ENCODE assay signal across 9 cellular contexts in genomic region chr3:120559228-120560061, GRCh38. TPM values are rescaled to one million over a fixed set of nuclear protein-coding genes. Genes with fewer than 3 reads are reported as not detected.
DNase-seq lines count a peak whose midpoint lies in the region; ATAC-seq, FAIRE-seq and TF ChIP-seq lines count a peak whose summit lies in the region.
"Had no signal": no experiment of that assay in that cellular context is flagged by ENCODE, and none has a peak within 500 bp of the region (broad histone marks: within the 10 kb centered on the region; RNA-seq: fewer than 3 reads in every experiment).

No MANE protein-coding gene starts in this region.

- peak overlapping the region; percentile 62 for H4K91ac ChIP-seq in IMR-90 (ENCODE audit: insufficient read depth, low read depth, low read length)

- WGBS in IMR-90 (ENCODE audit: extremely low coverage in 2 of 2, insufficient read length in 1 of 2), 2 experiments, result 0% methylated on average over 7 of the region's 15 CpGs; no CpG with 5 or more reads in 1 of the 2 experiments

- no peak for TF ChIP-seq RAD21 in IMR-90 (IDR thresholded peaks at IDR 0.05; ENCODE audit: low read length)

- peak overlapping the region; percentile 49 for H3K56ac ChIP-seq in IMR-90 (ENCODE audit: extremely low read depth, insufficient read depth, low read length)

- peak overlapping the region; percentile 63 for H2BK20ac ChIP-seq in IMR-90 (ENCODE audit: low read depth, low read length)

- H3K9ac ChIP-seq in IMR-90 (ENCODE audit: low read depth, low read length) (peak overlapping the region; percentile 53), SU-DHL-6 (ENCODE audit: low read length) (peak overlapping the region; percentile 31), endocrine pancreas (ENCODE audit: control insufficient read depth, insufficient read depth, low read length) (peak overlapping the region; percentile 44)

- H3K36me3 ChIP-seq in IMR-90 (ENCODE audit: control insufficient read depth, insufficient read depth, low read length) (no peaks in the 10 kb centered on the region), SU-DHL-6 (ENCODE audit: low read length) (no peaks in the 10 kb centered on the region), endocrine pancreas (ENCODE audit: control insufficient read depth, insufficient read depth, low read length) (no peaks in the 10 kb centered on the region), mucosa of descending colon (ENCODE audit: low read depth) (no peaks in the 10 kb centered on the region)

- no peaks in the 10 kb centered on the region; a peak in 1 of 4 replicates for H3K79me1 ChIP-seq in IMR-90 (ENCODE audit: low read depth in 1 of 2, low read length in 2 of 2)

- TF ChIP-seq CTCF in IMR-90 (conservative IDR thresholded peaks at IDR 0.05; ENCODE audit: low read depth, low read length) (no peak), SU-DHL-6 (IDR thresholded peaks at IDR 0.05; ENCODE audit: insufficient read depth, low read length, poor library complexity, severe bottlenecking) (no peak), mucosa of descending colon (IDR thresholded peaks at IDR 0.05) (no peak)

- H2AK9ac ChIP-seq in IMR-90 (replicated peaks; ENCODE audit: low read depth, low read length, poor library complexity), result peak overlapping the region; percentile 70

- H3K79me2 ChIP-seq in SU-DHL-6 (ENCODE audit: insufficient read depth, low read length), result no peaks in the 10 kb centered on the region

- H2BK120ac ChIP-seq in IMR-90 (ENCODE audit: low read depth, low read length), result peak overlapping the region; percentile 67

- CTCF ChIA-PET in IMR-90 (lab: Yijun Ruan, JAX), result interaction anchor here (0.6 to 2.6 kb wide), 25 partner anchors 8 to 320 kb away, joined by 3 to 25 read pairs (median 4); partner anchors contain the start of genes GTF2E1, LRRC58 and RABL3

- dilution Hi-C loops in IMR-90 (cut with HindIII; ENCODE audit: low sequenced_read_pairs, unreplicated experiment), result no loop called here

- POLR2A ChIA-PET in IMR-90 (lab: Charles Lee; ENCODE audit: unreplicated experiment), result interaction anchor here (0.6 kb wide), 1 partner anchor 113 kb away, joined by 3 read pairs; no protein-coding TSS in a partner anchor

- H3K27me3 ChIP-seq in IMR-90 (ENCODE audit: control insufficient read depth, insufficient read depth, low read length) (no peaks in the 10 kb centered on the region), SU-DHL-6 (ENCODE audit: low read length) (no peaks in the 10 kb centered on the region), endocrine pancreas (ENCODE audit: control insufficient read depth, insufficient read depth, low read length) (no peaks in the 10 kb centered on the region)

- no peak overlapping the region for H4K5ac ChIP-seq in IMR-90 (ENCODE audit: low read depth, low read length)

- no peaks in the 10 kb centered on the region for H3K9me2 ChIP-seq in SU-DHL-6 (replicated peaks; ENCODE audit: insufficient read depth, low read length)

- H4K20me1 ChIP-seq in IMR-90 (ENCODE audit: insufficient read depth, low read length), result no peaks in the 10 kb centered on the region
- H4K20me1 ChIP-seq in SU-DHL-6 (ENCODE audit: low read depth, low read length), result no peaks in the 10 kb centered on the region

- no peaks in the 10 kb centered on the region for H3F3A ChIP-seq in SU-DHL-6 (ENCODE audit: insufficient read depth)

- H3K23ac ChIP-seq in IMR-90 (ENCODE audit: low read depth, low read length), result no peak overlapping the region

- peak overlapping the region; percentile 10; the same call in 1 of the 3 replicates for H2BK15ac ChIP-seq in IMR-90 (ENCODE audit: low read depth, low read length)

- no peaks in the 10 kb centered on the region for H3K9me3 ChIP-seq in IMR-90 (ENCODE audit: control insufficient read depth, insufficient read depth, low read length)
- no peaks in the 10 kb centered on the region for H3K9me3 ChIP-seq in SU-DHL-6 (ENCODE audit: insufficient read depth, low read length)
- no peaks in the 10 kb centered on the region for H3K9me3 ChIP-seq in endocrine pancreas (ENCODE audit: control insufficient read depth, low read length)
- H3K9me3 ChIP-seq in mucosa of descending colon, result no peaks in the 10 kb centered on the region

- no peak overlapping the region for H3K14ac ChIP-seq in IMR-90 (replicated peaks; ENCODE audit: low read depth, low read length)

- H3K4me1 ChIP-seq in IMR-90 (ENCODE audit: control insufficient read depth, insufficient read depth, low read length), result peaks cover 6% of the 10 kb centered on the region
- no peaks in the 10 kb centered on the region for H3K4me1 ChIP-seq in endocrine pancreas (ENCODE audit: control insufficient read depth, insufficient read depth, low read length)
- no peaks in the 10 kb centered on the region for H3K4me1 ChIP-seq in mucosa of descending colon (ENCODE audit: low read depth)

- peaks cover 6% of the 10 kb centered on the region; the same call in 1 of the 2 replicates for H3K9me1 ChIP-seq in IMR-90 (ENCODE audit: insufficient read depth, low read length)

- peak overlapping the region; percentile 53 for H2BK5ac ChIP-seq in IMR-90 (ENCODE audit: low read depth, low read length, poor library complexity, severe bottlenecking)

- H3K4me2 ChIP-seq in IMR-90 (ENCODE audit: low read depth, low read length) (peak overlapping the region; percentile 61), SU-DHL-6 (ENCODE audit: low read depth, low read length, poor library complexity, severe bottlenecking) (peak overlapping the region; percentile 71)

- H3K27ac ChIP-seq in IMR-90 (ENCODE audit: insufficient read depth, low read length), result peak overlapping the region; percentile 63
- no peak overlapping the region for H3K27ac ChIP-seq in SU-DHL-6 (ENCODE audit: low read depth, low read length)

- in situ Hi-C loops in IMR-90 (cut with MboI; ENCODE audit: low sequenced_read_pairs), result loop anchor here (5.0 to 25.0 kb wide), 4 partner anchors 135 to 928 kb away; no protein-coding TSS in a partner anchor

- H3K18ac ChIP-seq in IMR-90 (ENCODE audit: low read depth, low read length), result peak overlapping the region; percentile 18; the same call in 1 of the 2 replicates

- peak overlapping the region; percentile 91 for H2AFZ ChIP-seq in IMR-90 (replicated peaks; ENCODE audit: low read length, poor library complexity)
- H2AFZ ChIP-seq in SU-DHL-6 (ENCODE audit: low read depth, low read length, severe bottlenecking), result peak overlapping the region; percentile 84

- intact Hi-C loops in IMR-90 (cut with micrococcal nuclease), result loop anchor here (1.0 to 10.0 kb wide), 10 partner anchors 111 to 969 kb away; partner anchors contain the start of genes GSK3B, GTF2E1, RABL3 and STXBP5L
- intact Hi-C loops in mucosa of descending colon (cut with DNase I, micrococcal nuclease), result loop anchor here (5.0 to 10.0 kb wide), 5 partner anchors 142 to 315 kb away; no protein-coding TSS in a partner anchor

- H3K4me3 ChIP-seq in IMR-90 (ENCODE audit: insufficient read depth, low read depth, low read length) (peak overlapping the region; percentile 36), SU-DHL-6 (ENCODE audit: insufficient read depth, low read length, poor library complexity, severe bottlenecking) (peak overlapping the region; percentile 39), endocrine pancreas (ENCODE audit: control insufficient read depth, insufficient read depth, low read length) (peak overlapping the region; percentile 89), mucosa of descending colon (no peak overlapping the region)

- FAIRE-seq in urothelium cell line (lab: Jason Lieb, UNC), result peak; percentile 9
- FAIRE-seq: colon had no signal

- peak; percentile 52 for DNase-seq in GF-D8 (lab: John Stamatoyannopoulos, UW)
- DNase-seq in IMR-90, result peak; percentile 85
- peak in 2 of 3 donors; percentile 28 to 38 for DNase-seq in mucosa of descending colon
- peak; percentile 52 for DNase-seq in urothelium cell line (ENCODE audit: low spot score)
- no peak for DNase-seq in activated gamma-delta T cell (lab: John Stamatoyannopoulos, UW)

- H2AK5ac ChIP-seq in IMR-90 (ENCODE audit: low read depth, low read length), result no peak overlapping the region

- peak overlapping the region; percentile 17 to 70; a peak in 3 of 4 replicates for H4K8ac ChIP-seq in IMR-90 (ENCODE audit: low read depth in 2 of 2, low read length in 2 of 2)

- peak; percentile 35 for ATAC-seq in GM21737 (IDR thresholded peaks at IDR 0.05; ENCODE audit: unreplicated experiment)
- peak; percentile 65 for ATAC-seq in IMR-90 (ENCODE audit: low read depth)
- ATAC-seq in mucosa of descending colon, result peak; percentile 20

- TF ChIP-seq POLR2A in IMR-90 (IDR thresholded peaks at IDR 0.05; ENCODE audit: low read depth, low read length), result no peak; the same call in none of the 2 replicates

- H3K4ac ChIP-seq in IMR-90 (ENCODE audit: low read depth, low read length), result peak overlapping the region; percentile 78

- BruUV-seq in IMR-90 (replicated peaks; lab: Mats Ljungman, UMichigan), result no TSS peak

TF ChIP-seq in IMR-90, 13 proteins besides CTCF, POLR2A, EP300 and RAD21:
- TF ChIP-seq MAFK (IDR thresholded peaks at IDR 0.05; ENCODE audit: low read depth, low read length), result no peak
- no peak for TF ChIP-seq RFX5 (IDR thresholded peaks at IDR 0.05; ENCODE audit: low read depth, low read length)
- TF ChIP-seq RCOR1 (IDR thresholded peaks at IDR 0.05; ENCODE audit: insufficient replicate concordance, low read length), result peak; percentile 21
- 0 out of 2 replicates have a peak, but pooled peaks have one; percentile 26 for TF ChIP-seq FOS (IDR thresholded peaks at IDR 0.05; ENCODE audit: low read depth, low read length)
- TF ChIP-seq MAZ (IDR thresholded peaks at IDR 0.05; ENCODE audit: borderline replicate concordance, low read depth, low read length), result peak; percentile 69

RNA-seq across cellular contexts. Expression of gene NDUFB4, which starts 36.7 kb away (rescaled TPM):
- total RNA-seq in IMR-90 (2012; rRNA removed) (53.9 and 62.8 TPM in 2 replicates), mucosa of descending colon (100 to 1,000 TPM; 142 to 182 (median 157) TPM)
- 278 and 310 TPM in 2 replicates for polyA plus RNA-seq in IMR-90 (2012; rRNA removed)
- polyA plus RNA-seq in IMR-90 (2012; cell fraction: cytosol; rRNA removed), result 48.8 and 115 TPM in 2 replicates
- polyA plus RNA-seq in IMR-90 (2012; cell fraction: nucleus; rRNA removed; ENCODE audit: low replicate concordance), result 31.2 and 86.3 TPM in 2 replicates
